Comparison of ENCODE assay signal across 29 cellular contexts in genomic region chr15:41640985-41641384, GRCh38.
"Had no signal": no experiment of that assay in that cellular context is flagged by ENCODE, and none has a peak within 500 bp of the region (broad histone marks: within the 10 kb centered on the region; RNA-seq: fewer than 3 reads in every experiment).

No MANE protein-coding gene starts in this region.

- H3K9me3 Mint-ChIP-seq: dendritic cell treated with granulocyte-macrophage colony-stimulating factor and Interleukin-4, amounts not matched to agents 40 ng/mL and 50 ng/mL, for 4 days; effector memory CD8-positive, alpha-beta T cell; endodermal cell had no signal

- H2AFZ ChIP-seq: hepatocyte had no signal

- H3K27me3 ChIP-seq: colonic mucosa, dorsolateral prefrontal cortex, esophagus muscularis mucosa, esophagus squamous epithelium, foreskin keratinocyte, gastrocnemius medialis, gastroesophageal sphincter, heart left ventricle, heart right ventricle, hepatocyte had no signal

- DNase-seq: colonic mucosa; cortex of kidney; dorsolateral prefrontal cortex; effector CD4-positive, alpha-beta T cell; effector CD8-positive, alpha-beta T cell; effector memory CD4-positive, alpha-beta T cell; effector memory CD8-positive, alpha-beta T cell; endodermal cell; erythroblast; esophagus squamous epithelium; foreskin fibroblast; foreskin keratinocyte; foreskin melanocyte; gastrocnemius medialis; glutamatergic neuron; head of caudate nucleus; heart left ventricle; heart right ventricle had no signal

- H3K27me3 Mint-ChIP-seq: dendritic cell treated with granulocyte-macrophage colony-stimulating factor and Interleukin-4, amounts not matched to agents 40 ng/mL and 50 ng/mL, for 4 days; effector memory CD8-positive, alpha-beta T cell had no signal

- H3K4me1 ChIP-seq: colonic mucosa, esophagus muscularis mucosa, esophagus squamous epithelium, foreskin keratinocyte, gastrocnemius medialis, gastroesophageal sphincter had no signal

- H3K36me3 ChIP-seq: colonic mucosa, esophagus squamous epithelium, gastrocnemius medialis, heart left ventricle, heart right ventricle had no signal

- H3K9me3 ChIP-seq: colonic mucosa, esophagus muscularis mucosa, esophagus squamous epithelium, gastrocnemius medialis, gastroesophageal sphincter, heart left ventricle, heart right ventricle had no signal

- H3K27ac ChIP-seq: colonic mucosa, coronary artery, dorsolateral prefrontal cortex, epithelial cell of prostate, esophagus muscularis mucosa, esophagus squamous epithelium, foreskin keratinocyte, gastrocnemius medialis, gastroesophageal sphincter, heart left ventricle, heart right ventricle, hepatocyte had no signal

- H3K4me3 ChIP-seq: colonic mucosa, coronary artery, dorsolateral prefrontal cortex, esophagus muscularis mucosa, esophagus squamous epithelium, gastrocnemius medialis, gastroesophageal sphincter, heart left ventricle, heart right ventricle, hepatocyte had no signal

- H3K4me2 ChIP-seq: hepatocyte had no signal

- ATAC-seq: effector memory CD8-positive, alpha-beta T cell; esophagus mucosa; foreskin keratinocyte; gastrocnemius medialis; gastroesophageal sphincter; heart left ventricle; heart right ventricle had no signal

- FAIRE-seq: colon, endometrium, endothelial cell of umbilical vein, frontal cortex had no signal

- H3K4me3 Mint-ChIP-seq: dendritic cell treated with granulocyte-macrophage colony-stimulating factor and Interleukin-4, amounts not matched to agents 40 ng/mL and 50 ng/mL, for 4 days; effector memory CD8-positive, alpha-beta T cell; endodermal cell had no signal

- H3K27ac Mint-ChIP-seq: dendritic cell treated with granulocyte-macrophage colony-stimulating factor and Interleukin-4, amounts not matched to agents 40 ng/mL and 50 ng/mL, for 4 days; effector memory CD8-positive, alpha-beta T cell; endodermal cell had no signal
